In genomic region chr18:9851511-9851910, GRCh38 we compare ENCODE assay signal across 19 cellular contexts. TPM values are rescaled to one million over a fixed set of nuclear protein-coding genes. Genes with fewer than 3 reads are reported as not detected.
DNase-seq lines count a peak whose midpoint lies in the region; FAIRE-seq and TF ChIP-seq lines count a peak whose summit lies in the region.
"Had no signal": no experiment of that assay in that cellular context is flagged by ENCODE, and none has a peak within 500 bp of the region (broad histone marks: within the 10 kb centered on the region; RNA-seq: fewer than 3 reads in every experiment).

No MANE protein-coding gene starts in this region.

- no peaks in the 10 kb centered on the region for H3K36me3 Mint-ChIP-seq in activated CD4-positive, alpha-beta T cell treated with anti-CD3 and anti-CD28 coated beads, Interleukin-2, amount 10 ng/mL, durations not matched to agents 7 days and 5 days (ENCODE audit: low read depth)
- H3K36me3 Mint-ChIP-seq: activated naive CD8-positive, alpha-beta T cell treated with anti-CD3 and anti-CD28 coated beads for 36 hours; immature natural killer cell; natural killer cell treated with Interleukin-12 subunit alpha and Interleukin-12 subunit beta and Interleukin-15 and Interleukin-18, amount 100 ng/mL, for 72 hours had no signal

- no peaks in the 10 kb centered on the region for H3K9me3 Mint-ChIP-seq in activated CD4-positive, alpha-beta T cell treated with anti-CD3 and anti-CD28 coated beads, Interleukin-2, amount 10 ng/mL, durations not matched to agents 7 days and 5 days
- H3K9me3 Mint-ChIP-seq: activated naive CD8-positive, alpha-beta T cell treated with anti-CD3 and anti-CD28 coated beads for 36 hours; immature natural killer cell; natural killer cell treated with Interleukin-12 subunit alpha and Interleukin-12 subunit beta and Interleukin-15 and Interleukin-18, amount 100 ng/mL, for 72 hours; T-helper 2 cell treated with Interferon-gamma antibody and Interleukin-4, amounts not matched to agents 5 μg/mL and 100 μg/mL, for 36 hours had no signal

- peak; percentile 73 for FAIRE-seq in RCC 7860 (lab: Jason Lieb, UNC)

- CTCF ChIA-PET in activated CD4-positive, alpha-beta T cell treated with anti-CD3 and anti-CD28 coated beads, Interleukin-2, amount 10 ng/mL, durations not matched to agents 7 days and 5 days (lab: Charles Lee), result no interaction called here
- CTCF ChIA-PET in OCI-LY7 (lab: Charles Lee; ENCODE audit: unreplicated experiment), result no interaction called here

- BruUV-seq in OCI-LY7 (replicated peaks; lab: Mats Ljungman, UMichigan), result no TSS peak

- DNase-seq in Kasumi-1 (lab: John Stamatoyannopoulos, UW), result peak; percentile 15 to 19
- DNase-seq in RCC 7860 (ENCODE audit: low spot score), result no peak
- peak; percentile 31 for DNase-seq in fibroblast of mammary gland (ENCODE audit: low read depth)
- peak; percentile 81 for DNase-seq in spleen
- no peak for DNase-seq in activated CD4-positive, alpha-beta T cell treated with anti-CD3 and anti-CD28 coated beads, Interleukin-2, amount 10 ng/mL, durations not matched to agents 7 days and 5 days
- DNase-seq in middle frontal gyrus (ENCODE audit: extremely low spot score, low spot score), result no peak
- DNase-seq in OCI-LY7 (ENCODE audit: low spot score), result no peak
- DNase-seq in ACHN, result no peak
- DNase-seq: activated naive CD8-positive, alpha-beta T cell treated with anti-CD3 and anti-CD28 coated beads for 36 hours; heart left ventricle; immature natural killer cell; mesendoderm; MG63; NCI-H1930; NCI-H446; SHP77 treated with DMSO at 0.1 percent for 48 hours had no signal

- no peaks in the 10 kb centered on the region for H3K27me3 ChIP-seq in spleen (replicated peaks in 1 of 7)
- H3K27me3 ChIP-seq: breast epithelium, heart left ventricle, MG63 had no signal

- POLR2A ChIA-PET in activated CD4-positive, alpha-beta T cell treated with anti-CD3 and anti-CD28 coated beads, Interleukin-2, amount 10 ng/mL, durations not matched to agents 7 days and 5 days (lab: Charles Lee), result no interaction called here
- POLR2A ChIA-PET in OCI-LY7 (lab: Charles Lee), result interaction anchor here (0.6 kb wide), 1 partner anchor 9 kb away, joined by 3 read pairs; no protein-coding TSS in a partner anchor

- H4K20me1 ChIP-seq in OCI-LY7 (ENCODE audit: insufficient read depth, low read length), result no peaks in the 10 kb centered on the region

- in situ Hi-C loops in ACHN (cut with HindIII; ENCODE audit: low pct_ligation_motif_present, low pct_unique_long_range_greater_than_20kb, low sequenced_read_pairs), result no loop called here

- intact Hi-C loops in spleen (cut with DNase I; ENCODE audit: low total_unique reads) (no loop called here), OCI-LY7 (cut with micrococcal nuclease; ENCODE audit: unreplicated experiment) (no loop called here)

- H3K36me3 ChIP-seq in spleen, result peaks cover 0 to 18% (median 0%) of the 10 kb centered on the region in 6 donors
- no peaks in the 10 kb centered on the region for H3K36me3 ChIP-seq in OCI-LY7 (ENCODE audit: insufficient read depth, low read length)
- H3K36me3 ChIP-seq: breast epithelium, MG63 had no signal

- H3K4me1 Mint-ChIP-seq in activated CD4-positive, alpha-beta T cell treated with anti-CD3 and anti-CD28 coated beads, Interleukin-2, amount 10 ng/mL, durations not matched to agents 7 days and 5 days, result no peaks in the 10 kb centered on the region
- H3K4me1 Mint-ChIP-seq: activated naive CD8-positive, alpha-beta T cell treated with anti-CD3 and anti-CD28 coated beads for 36 hours; immature natural killer cell had no signal

- no peak overlapping the region for H3K27ac Mint-ChIP-seq in activated CD4-positive, alpha-beta T cell treated with anti-CD3 and anti-CD28 coated beads, Interleukin-2, amount 10 ng/mL, durations not matched to agents 7 days and 5 days
- H3K27ac Mint-ChIP-seq: activated naive CD8-positive, alpha-beta T cell treated with anti-CD3 and anti-CD28 coated beads for 36 hours; immature natural killer cell; natural killer cell treated with Interleukin-12 subunit alpha and Interleukin-12 subunit beta and Interleukin-15 and Interleukin-18, amount 100 ng/mL, for 72 hours; T-helper 2 cell treated with Interferon-gamma antibody and Interleukin-4, amounts not matched to agents 5 μg/mL and 100 μg/mL, for 36 hours had no signal

- no peak for TF ChIP-seq CTCF in fibroblast of mammary gland (conservative IDR thresholded peaks at IDR 0.05; ENCODE audit: control insufficient read depth, insufficient read depth, low read depth, low read length)
- TF ChIP-seq CTCF in spleen (IDR thresholded peaks at IDR 0.05 in 8 of 11, conservative IDR thresholded peaks at IDR 0.05 in 3 of 11), result no peak
- TF ChIP-seq CTCF in OCI-LY7 (conservative IDR thresholded peaks at IDR 0.05; ENCODE audit: low read length), result no peak

- no peaks in the 10 kb centered on the region for H3K9me2 ChIP-seq in OCI-LY7 (ENCODE audit: insufficient read depth, low read length)

- H3K4me2 ChIP-seq in OCI-LY7 (ENCODE audit: low read length), result no peak overlapping the region

- no peaks in the 10 kb centered on the region for H3K79me2 ChIP-seq in OCI-LY7 (ENCODE audit: insufficient read depth, low read depth, low read length)

- no peak overlapping the region for H2AFZ ChIP-seq in OCI-LY7 (ENCODE audit: low read length)

- H3K27ac ChIP-seq in spleen, result peak overlapping the region in 7 of 8 donors; percentile 18 to 86 (median 77)
- no peak overlapping the region for H3K27ac ChIP-seq in OCI-LY7 (ENCODE audit: low read depth, low read length, poor library complexity, severe bottlenecking)
- H3K27ac ChIP-seq: breast epithelium had no signal

- H3K4me1 ChIP-seq in spleen (peaks cover 3 to 74% (median 31%) of the 10 kb centered on the region in 6 donors), OCI-LY7 (ENCODE audit: insufficient read depth, low read length, poor library complexity, severe bottlenecking) (no peaks in the 10 kb centered on the region)
- H3K4me1 ChIP-seq: breast epithelium had no signal

- WGBS in spleen, 5 donors, result 41 to 76% (median 53%) methylated on average over 2 of the region's 2 CpGs

- no peak overlapping the region for H3K4me3 Mint-ChIP-seq in activated CD4-positive, alpha-beta T cell treated with anti-CD3 and anti-CD28 coated beads, Interleukin-2, amount 10 ng/mL, durations not matched to agents 7 days and 5 days
- H3K4me3 Mint-ChIP-seq: activated naive CD8-positive, alpha-beta T cell treated with anti-CD3 and anti-CD28 coated beads for 36 hours; immature natural killer cell; natural killer cell treated with Interleukin-12 subunit alpha and Interleukin-12 subunit beta and Interleukin-15 and Interleukin-18, amount 100 ng/mL, for 72 hours; T-helper 2 cell treated with Interferon-gamma antibody and Interleukin-4, amounts not matched to agents 5 μg/mL and 100 μg/mL, for 36 hours had no signal

- no peaks in the 10 kb centered on the region for H3K9me3 ChIP-seq in spleen
- no peaks in the 10 kb centered on the region for H3K9me3 ChIP-seq in OCI-LY7 (ENCODE audit: low read length)
- H3K9me3 ChIP-seq: breast epithelium had no signal

- no peak overlapping the region for H3K4me3 ChIP-seq in fibroblast of mammary gland (ENCODE audit: control insufficient read depth, low read depth, low read length)
- peak overlapping the region in 2 of 8 donors; percentile 21 to 23 for H3K4me3 ChIP-seq in spleen
- H3K4me3 ChIP-seq in OCI-LY7 (ENCODE audit: low read depth, low read length, poor library complexity, severe bottlenecking), result no peak overlapping the region
- H3K4me3 ChIP-seq: breast epithelium, heart left ventricle, MG63 had no signal

- H3K27me3 Mint-ChIP-seq in activated CD4-positive, alpha-beta T cell treated with anti-CD3 and anti-CD28 coated beads, Interleukin-2, amount 10 ng/mL, durations not matched to agents 7 days and 5 days, result peaks cover 26% of the 10 kb centered on the region

- no peak for TF ChIP-seq POLR2A in spleen (IDR thresholded peaks at IDR 0.05)

RNA-seq across cellular contexts. Expression of gene TXNDC2, which starts 34.3 kb away (rescaled TPM):
- under 1 TPM in 5 of 7 donors, not detected in 2; 0.37 to 0.93 (median 0.43) TPM for total RNA-seq in spleen
- polyA plus RNA-seq in spleen, result under 1 TPM in 1 of 3 donors, not detected in 2; 0.03 TPM
- not detected for total RNA-seq in activated CD4-positive, alpha-beta T cell treated with anti-CD3 and anti-CD28 coated beads, Interleukin-2, amount 10 ng/mL, durations not matched to agents 7 days and 5 days
- total RNA-seq in OCI-LY7 (2014; rRNA removed; shearing (Covaris generic)), result not detected in 2 replicates
- not detected in 2 replicates for total RNA-seq in OCI-LY7 (2022)
- total RNA-seq: activated naive CD8-positive, alpha-beta T cell treated with anti-CD3 and anti-CD28 coated beads for 36 hours; heart left ventricle; natural killer cell treated with Interleukin-12 subunit alpha and Interleukin-12 subunit beta and Interleukin-15 and Interleukin-18, amount 100 ng/mL, for 72 hours had no signal
- polyA plus RNA-seq: immature natural killer cell had no signal

Comparison
In these comparisons a context has a peak if more than half of its experiments do, and no peak if none do; other contexts are left out.
1. DNase-seq: peak in Kasumi-1 (2 of 2), fibroblast of mammary gland (single experiment) and spleen (single experiment); none in RCC 7860 (single experiment), activated CD4-positive, alpha-beta T cell treated with anti-CD3 and anti-CD28 coated beads, Interleukin-2, amount 10 ng/mL, durations not matched to agents 7 days and 5 days (single experiment), middle frontal gyrus (single experiment), OCI-LY7 (single experiment) and ACHN (single experiment).